ENCODE assay signal across 23 cellular contexts in the genomic region with DNA sequence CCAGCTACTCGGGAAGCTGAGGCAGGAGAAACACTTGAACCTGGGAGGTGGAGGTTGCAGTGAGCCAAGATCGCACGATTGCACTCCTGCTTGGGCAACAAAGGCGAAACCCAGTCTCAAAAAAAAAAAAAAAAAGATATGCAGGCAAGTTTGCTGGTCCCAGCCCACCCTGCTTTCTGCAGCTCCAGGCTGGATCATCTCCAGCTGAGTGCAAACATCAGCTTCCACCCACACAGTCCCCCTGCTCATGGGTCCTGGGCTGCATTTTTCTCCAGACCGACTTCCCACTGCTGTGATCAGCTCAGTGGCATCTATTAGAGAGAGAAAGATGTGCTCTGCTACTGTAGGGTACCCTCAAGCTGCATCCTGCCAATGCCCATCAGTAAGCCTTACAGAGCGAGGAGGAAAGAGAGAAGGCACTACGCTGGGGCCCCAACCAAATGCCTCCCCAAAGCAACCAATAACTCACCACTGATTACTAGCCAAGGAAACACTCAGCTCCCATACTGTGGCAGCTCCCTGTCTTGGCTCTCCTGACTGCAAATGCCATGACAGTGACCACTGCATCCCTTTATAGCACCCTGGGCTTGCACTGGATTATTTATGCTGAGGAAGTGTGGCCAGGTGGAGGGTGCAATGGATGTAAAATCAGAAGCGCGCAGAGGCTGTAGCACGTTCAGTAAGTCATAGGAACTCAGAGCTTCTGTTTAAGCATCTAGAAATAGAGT.
"Had no signal": no experiment of that assay in that cellular context is flagged by ENCODE, and none has a peak within 500 bp of the region (broad histone marks: within the 10 kb centered on the region; RNA-seq: fewer than 3 reads in every experiment).

No MANE protein-coding gene starts in this region.

- H3K27me3 Mint-ChIP-seq: activated B cell treated with CpG ODN at 0.5 μM for 24 hours; activated naive CD8-positive, alpha-beta T cell treated with anti-CD3 and anti-CD28 coated beads for 36 hours; memory B cell had no signal

- H3K4me3 ChIP-seq: adrenal gland, body of pancreas, dorsolateral prefrontal cortex, gastroesophageal sphincter, right lobe of liver, testis, transverse colon, uterus had no signal

- DNase-seq: activated B cell treated with CpG ODN at 0.5 μM for 24 hours; activated CD8-positive, alpha-beta T cell treated with anti-CD3 and anti-CD28 coated beads, Interleukin-2, amount 10 ng/mL, durations not matched to agents 7 days and 5 days; activated effector memory CD4-positive, alpha-beta T cell treated with Interleukin-2 at 50 U/mL for 16 hours; activated naive CD4-positive, alpha-beta T cell treated with Interleukin-2 at 50 U/mL for 16 hours; activated naive CD8-positive, alpha-beta T cell treated with anti-CD3 and anti-CD28 coated beads for 36 hours; aorta; body of pancreas; dorsolateral prefrontal cortex; effector memory CD8-positive, alpha-beta T cell; erythroblast; hippocampal formation; left cardiac atrium; natural killer cell; right lobe of liver; stimulated activated CD4-positive, alpha-beta T cell treated with anti-CD3 and anti-CD28 coated beads, Interleukin-2, amount 100 ng/mL, for 48 hours; stimulated activated naive CD8-positive, alpha-beta T cell treated with anti-CD3 and anti-CD28 coated beads, Interleukin-15, Interleukin-2, amounts not matched to agents 100 U/mL and 50 U/mL, for 24 hours; T-helper 2 cell; testis; transverse colon; uterus had no signal

- H3K27me3 ChIP-seq: body of pancreas, gastroesophageal sphincter, right lobe of liver, testis, uterus had no signal

- H3K36me3 ChIP-seq: adrenal gland, gastroesophageal sphincter, right lobe of liver, transverse colon, uterus had no signal

- H3K27ac ChIP-seq: adrenal gland, body of pancreas, dorsolateral prefrontal cortex, gastroesophageal sphincter, right lobe of liver, testis, transverse colon, uterus had no signal

- H3K4me1 ChIP-seq: adrenal gland, body of pancreas, gastroesophageal sphincter, right lobe of liver, testis, transverse colon, uterus had no signal

- H3K9me3 Mint-ChIP-seq: activated naive CD8-positive, alpha-beta T cell treated with anti-CD3 and anti-CD28 coated beads for 36 hours; effector memory CD8-positive, alpha-beta T cell; memory B cell; natural killer cell had no signal

- H3K36me3 Mint-ChIP-seq: activated naive CD8-positive, alpha-beta T cell treated with anti-CD3 and anti-CD28 coated beads for 36 hours; memory B cell; natural killer cell had no signal

- H3K4me1 Mint-ChIP-seq: activated B cell treated with CpG ODN at 0.5 μM for 24 hours; activated naive CD8-positive, alpha-beta T cell treated with anti-CD3 and anti-CD28 coated beads for 36 hours; memory B cell; natural killer cell had no signal

- ATAC-seq: activated CD8-positive, alpha-beta T cell treated with anti-CD3 and anti-CD28 coated beads, Interleukin-2, amount 10 ng/mL, durations not matched to agents 7 days and 5 days; body of pancreas; effector memory CD8-positive, alpha-beta T cell; gastroesophageal sphincter; left cardiac atrium; natural killer cell; right lobe of liver; stimulated activated naive CD8-positive, alpha-beta T cell treated with anti-CD3 and anti-CD28 coated beads, Interleukin-15, Interleukin-2, amounts not matched to agents 100 U/mL and 50 U/mL, for 24 hours had no signal

- H3K4me3 Mint-ChIP-seq: activated B cell treated with CpG ODN at 0.5 μM for 24 hours; activated CD8-positive, alpha-beta T cell treated with anti-CD3 and anti-CD28 coated beads, Interleukin-2, amount 10 ng/mL, durations not matched to agents 7 days and 5 days; activated naive CD8-positive, alpha-beta T cell treated with anti-CD3 and anti-CD28 coated beads for 36 hours; effector memory CD8-positive, alpha-beta T cell; memory B cell; natural killer cell had no signal

- H3K27ac Mint-ChIP-seq: activated B cell treated with CpG ODN at 0.5 μM for 24 hours; activated CD8-positive, alpha-beta T cell treated with anti-CD3 and anti-CD28 coated beads, Interleukin-2, amount 10 ng/mL, durations not matched to agents 7 days and 5 days; activated naive CD8-positive, alpha-beta T cell treated with anti-CD3 and anti-CD28 coated beads for 36 hours; effector memory CD8-positive, alpha-beta T cell; memory B cell; natural killer cell had no signal

- H3K9me3 ChIP-seq: adrenal gland, body of pancreas, gastroesophageal sphincter, right lobe of liver, testis, transverse colon, uterus had no signal
